In the genomic region with DNA sequence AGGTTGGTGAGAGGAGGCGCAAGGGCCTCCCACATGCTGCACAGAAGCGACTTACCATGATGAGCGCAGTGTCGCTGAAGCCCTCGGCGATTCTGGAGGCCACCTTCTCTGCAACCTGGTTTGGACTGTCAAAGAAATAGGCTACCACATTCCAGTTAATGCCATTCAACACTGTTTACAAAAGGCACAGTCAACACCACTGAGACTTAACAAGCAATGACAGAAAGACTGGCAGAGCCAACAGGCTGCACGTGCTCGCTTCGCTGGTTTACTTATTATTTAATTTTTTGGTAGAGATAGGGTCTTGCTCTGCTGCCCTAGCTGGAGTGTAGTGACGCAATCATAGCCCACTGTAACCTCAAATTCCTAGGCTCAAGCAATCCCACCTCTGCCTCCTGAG, we compare ENCODE assay signal across 22 cellular contexts.
"Had no signal": no experiment of that assay in that cellular context is flagged by ENCODE, and none has a peak within 500 bp of the region (broad histone marks: within the 10 kb centered on the region; RNA-seq: fewer than 3 reads in every experiment).

No MANE protein-coding gene starts in this region.

- H3K27me3 ChIP-seq: esophagus squamous epithelium, heart right ventricle, pancreas, stomach, thyroid gland had no signal

- H3K4me3 Mint-ChIP-seq: memory B cell; natural killer cell; stimulated activated effector memory CD8-positive, alpha-beta T cell treated with anti-CD3 and anti-CD28 coated beads, Interleukin-12 subunit alpha, Interleukin-12 subunit beta, amount 100 ng/mL, for 72 hours; type B pancreatic cell had no signal

- H3K9me3 Mint-ChIP-seq: memory B cell; natural killer cell; stimulated activated effector memory CD8-positive, alpha-beta T cell treated with anti-CD3 and anti-CD28 coated beads, Interleukin-12 subunit alpha, Interleukin-12 subunit beta, amount 100 ng/mL, for 72 hours; type B pancreatic cell had no signal

- DNase-seq: dermis blood vessel endothelial cell; effector memory CD4-positive, alpha-beta T cell; erythroblast; esophagus squamous epithelium; foreskin melanocyte; glutamatergic neuron; heart right ventricle; left colon; left ventricle myocardium inferior; natural killer cell; stimulated activated CD4-positive, alpha-beta T cell treated with anti-CD3 and anti-CD28 coated beads, Interleukin-2, amount 100 ng/mL, for 24 hours; stimulated activated CD4-positive, alpha-beta T cell treated with anti-CD3 and anti-CD28 coated beads, Interleukin-4, amount 100 ng/mL, for 24 hours; stimulated activated naive CD4-positive, alpha-beta T cell treated with Interleukin-2 at 50 U/mL for 16 hours; stomach; thyroid gland had no signal

- H3K27me3 Mint-ChIP-seq: memory B cell, type B pancreatic cell had no signal

- H3K27ac Mint-ChIP-seq: memory B cell, natural killer cell, type B pancreatic cell had no signal

- H3K4me3 ChIP-seq: coronary artery, esophagus squamous epithelium, heart right ventricle, left ventricle myocardium inferior, lower lobe of right lung, pancreas, smooth muscle cell, stomach, thyroid gland had no signal

- ATAC-seq: natural killer cell; stimulated activated effector memory CD8-positive, alpha-beta T cell treated with anti-CD3 and anti-CD28 coated beads, Interleukin-12 subunit alpha, Interleukin-12 subunit beta, amount 100 ng/mL, for 72 hours had no signal

- H3K27ac ChIP-seq: coronary artery, esophagus squamous epithelium, heart right ventricle, left ventricle myocardium inferior, lower lobe of right lung, pancreas, thyroid gland had no signal

- H3K9me3 ChIP-seq: esophagus squamous epithelium, heart right ventricle, left ventricle myocardium inferior, lower lobe of right lung, pancreas, stomach, thyroid gland had no signal
